27 cellular contexts compared by ENCODE assay signal in the genomic region with DNA sequence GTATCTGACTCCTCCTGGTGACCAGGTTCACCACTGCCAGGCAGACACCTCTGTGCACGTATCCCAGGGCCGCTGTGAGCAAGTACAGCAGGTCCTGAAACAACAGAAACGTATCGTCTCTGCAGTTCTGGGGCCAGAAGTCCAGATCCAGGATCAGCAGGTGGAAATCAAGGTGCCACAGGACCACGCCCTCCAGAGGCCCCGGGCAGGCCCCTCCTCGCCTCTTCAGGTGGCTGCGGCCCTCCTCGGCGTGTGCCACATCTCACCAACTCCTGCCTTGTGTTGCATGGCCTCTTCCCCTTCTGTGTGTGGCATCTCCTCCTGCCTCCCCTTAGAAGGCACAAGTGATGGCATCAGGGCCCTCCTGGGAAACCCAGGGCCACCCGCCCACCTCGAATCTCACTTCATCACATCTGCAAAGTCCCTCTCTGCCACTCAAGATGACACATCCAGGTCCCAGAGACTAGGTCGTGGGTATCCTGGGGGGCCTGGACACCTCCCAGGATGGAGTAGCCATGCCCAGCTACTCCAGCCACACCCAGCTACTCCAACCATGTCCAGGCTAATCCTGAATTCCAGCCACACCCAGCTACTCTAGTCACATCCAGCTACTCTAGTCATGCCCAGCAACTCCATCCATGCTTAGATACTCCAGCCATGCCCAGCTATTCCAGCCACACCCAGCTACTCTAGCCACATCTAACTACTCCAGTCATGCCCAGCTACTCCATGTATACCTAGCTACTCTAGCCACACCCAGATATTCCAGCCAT. TPM values are rescaled to one million over a fixed set of nuclear protein-coding genes. Genes with fewer than 3 reads are reported as not detected.
DNase-seq lines count a peak whose midpoint lies in the region; ATAC-seq, FAIRE-seq and TF ChIP-seq lines count a peak whose summit lies in the region.
"Had no signal": no experiment of that assay in that cellular context is flagged by ENCODE, and none has a peak within 500 bp of the region (broad histone marks: within the 10 kb centered on the region; RNA-seq: fewer than 3 reads in every experiment).

No MANE protein-coding gene starts in this region.

- peak overlapping the region; percentile 26 for H3K27ac Mint-ChIP-seq in stimulated activated naive CD8-positive, alpha-beta T cell treated with anti-CD3 and anti-CD28 coated beads, Interleukin-15, Interleukin-2, amounts not matched to agents 100 ng/mL and 50 ng/mL, for 24 hours
- H3K27ac Mint-ChIP-seq in stimulated activated naive CD8-positive, alpha-beta T cell treated with anti-CD3 and anti-CD28 coated beads, Interleukin-15, amount 100 ng/mL, for 72 hours, result no peak overlapping the region
- H3K27ac Mint-ChIP-seq: activated CD4-positive, alpha-beta T cell treated with anti-CD3 and anti-CD28 coated beads, Interleukin-2, amount 10 ng/mL, durations not matched to agents 24 days and 14 days had no signal

- H3K9me3 Mint-ChIP-seq in stimulated activated naive CD8-positive, alpha-beta T cell treated with anti-CD3 and anti-CD28 coated beads, Interleukin-15, Interleukin-2, amounts not matched to agents 100 ng/mL and 50 ng/mL, for 24 hours, result peaks cover 2% of the 10 kb centered on the region
- peaks cover 14 to 16% of the 10 kb centered on the region in 2 donors for H3K9me3 Mint-ChIP-seq in stimulated activated naive CD8-positive, alpha-beta T cell treated with anti-CD3 and anti-CD28 coated beads, Interleukin-15, amount 100 ng/mL, for 72 hours
- H3K9me3 Mint-ChIP-seq: nephron had no signal

- H2AFZ ChIP-seq in GM12878 (ENCODE audit: control insufficient read depth, low read depth, low read length) (no peak overlapping the region), osteoblast (ENCODE audit: low read length) (no peak overlapping the region)

- H3K27me3 Mint-ChIP-seq in stimulated activated naive CD8-positive, alpha-beta T cell treated with anti-CD3 and anti-CD28 coated beads, Interleukin-15, Interleukin-2, amounts not matched to agents 100 ng/mL and 50 ng/mL, for 24 hours, result no peaks in the 10 kb centered on the region
- no peaks in the 10 kb centered on the region for H3K27me3 Mint-ChIP-seq in stimulated activated naive CD8-positive, alpha-beta T cell treated with anti-CD3 and anti-CD28 coated beads, Interleukin-15, amount 100 ng/mL, for 72 hours
- H3K27me3 Mint-ChIP-seq: activated CD4-positive, alpha-beta T cell treated with anti-CD3 and anti-CD28 coated beads, Interleukin-2, amount 10 ng/mL, durations not matched to agents 24 days and 14 days; CD8-positive, alpha-beta memory T cell had no signal

- no peak for TF ChIP-seq POLR2A in GM12878 (IDR thresholded peaks at IDR 0.05; ENCODE audit: low read depth, low read length)
- no peak for TF ChIP-seq POLR2A in uterus (IDR thresholded peaks at IDR 0.05)

- H3K36me3 Mint-ChIP-seq in stimulated activated naive CD8-positive, alpha-beta T cell treated with anti-CD3 and anti-CD28 coated beads, Interleukin-15, Interleukin-2, amounts not matched to agents 100 ng/mL and 50 ng/mL, for 24 hours (ENCODE audit: low read depth), result peaks cover 49% of the 10 kb centered on the region

- H3K4me3 ChIP-seq in GM12878 (no peak overlapping the region), osteoblast (ENCODE audit: insufficient read depth, low read length) (no peak overlapping the region), uterus (no peak overlapping the region), coronary artery (no peak overlapping the region)
- H3K4me3 ChIP-seq: pancreas, tibial nerve had no signal

- no peaks in the 10 kb centered on the region for H3K4me1 Mint-ChIP-seq in stimulated activated naive CD8-positive, alpha-beta T cell treated with anti-CD3 and anti-CD28 coated beads, Interleukin-15, Interleukin-2, amounts not matched to agents 100 ng/mL and 50 ng/mL, for 24 hours (ENCODE audit: low read depth)
- H3K4me1 Mint-ChIP-seq in stimulated activated naive CD8-positive, alpha-beta T cell treated with anti-CD3 and anti-CD28 coated beads, Interleukin-15, amount 100 ng/mL, for 72 hours, result peaks cover 9% of the 10 kb centered on the region
- H3K4me1 Mint-ChIP-seq: CD8-positive, alpha-beta memory T cell had no signal

- H3K4me1 ChIP-seq in GM12878 (ENCODE audit: control insufficient read depth, insufficient read depth, low read length), result no peaks in the 10 kb centered on the region
- no peaks in the 10 kb centered on the region for H3K4me1 ChIP-seq in osteoblast (ENCODE audit: insufficient read depth, low read length)
- H3K4me1 ChIP-seq in uterus, result no peaks in the 10 kb centered on the region
- H3K4me1 ChIP-seq: pancreas had no signal

- FAIRE-seq in GM12878 (lab: Jason Lieb, UNC), result no peak
- FAIRE-seq: endothelial cell of umbilical vein, GM12891, pancreas had no signal

- peaks cover 2% of the 10 kb centered on the region; the same call in 2 of the 3 replicates for H3K9me3 ChIP-seq in GM12878 (replicated peaks; ENCODE audit: control insufficient read depth, insufficient read depth, low read length)
- H3K9me3 ChIP-seq in osteoblast (ENCODE audit: low read depth, low read length), result no peaks in the 10 kb centered on the region
- no peaks in the 10 kb centered on the region for H3K9me3 ChIP-seq in uterus
- H3K9me3 ChIP-seq: pancreas, tibial nerve had no signal

- WGBS in GM12878 (ENCODE audit: insufficient coverage, insufficient replicate concordance, low lambda C conversion rate, missing lambda C conversion rate), result 87% methylated on average over 13 of the region's 13 CpGs

- CTCF ChIA-PET in GM12878 (lab: Yijun Ruan, JAX), result interaction anchor here (1.6 kb wide), 1 partner anchor 48 kb away, joined by 4 read pairs; no protein-coding TSS in a partner anchor

- intact Hi-C loops in GM12878 (cut with micrococcal nuclease; ENCODE audit: unreplicated experiment) (no loop called here), uterus (cut with DNase I; ENCODE audit: low total_unique reads) (no loop called here)

- no peak overlapping the region for H3K9ac ChIP-seq in GM12878 (ENCODE audit: control insufficient read depth, insufficient read depth, low read length)

- H3K36me3 ChIP-seq in GM12878 (ENCODE audit: control insufficient read depth in 2 of 2, insufficient read depth in 2 of 2, low read length in 1 of 2) (peaks cover 0 to 6% of the 10 kb centered on the region in 2 experiments; a peak in 3 of 4 replicates), osteoblast (ENCODE audit: insufficient read depth, low read length) (no peaks in the 10 kb centered on the region), uterus (no peaks in the 10 kb centered on the region)
- H3K36me3 ChIP-seq: brain microvascular endothelial cell, pancreas had no signal

- no peak overlapping the region for H3K27ac ChIP-seq in GM12878 (ENCODE audit: control insufficient read depth, insufficient read depth)
- no peak overlapping the region for H3K27ac ChIP-seq in osteoblast (ENCODE audit: low read depth, low read length)
- peak overlapping the region; percentile 39 to 68 for H3K27ac ChIP-seq in uterus
- H3K27ac ChIP-seq in coronary artery, result no peak overlapping the region
- H3K27ac ChIP-seq: brain microvascular endothelial cell, pancreas, tibial nerve, WERI-Rb-1 had no signal

- RAD21 ChIA-PET in GM12878 (lab: Charles Lee; ENCODE audit: unreplicated experiment), result no interaction called here

- no peak overlapping the region for H3K4me3 Mint-ChIP-seq in stimulated activated naive CD8-positive, alpha-beta T cell treated with anti-CD3 and anti-CD28 coated beads, Interleukin-15, Interleukin-2, amounts not matched to agents 100 ng/mL and 50 ng/mL, for 24 hours
- H3K4me3 Mint-ChIP-seq in stimulated activated naive CD8-positive, alpha-beta T cell treated with anti-CD3 and anti-CD28 coated beads, Interleukin-15, amount 100 ng/mL, for 72 hours, result no peak overlapping the region
- H3K4me3 Mint-ChIP-seq: activated CD4-positive, alpha-beta T cell treated with anti-CD3 and anti-CD28 coated beads, Interleukin-2, amount 10 ng/mL, durations not matched to agents 24 days and 14 days; CD8-positive, alpha-beta memory T cell; immature natural killer cell; nephron had no signal

- H4K20me1 ChIP-seq in GM12878 (ENCODE audit: control insufficient read depth, insufficient read depth) (no peaks in the 10 kb centered on the region), osteoblast (ENCODE audit: insufficient read depth, low read length) (no peaks in the 10 kb centered on the region)

- no peak for TF ChIP-seq EP300 in GM12878 (IDR thresholded peaks at IDR 0.05; ENCODE audit: borderline replicate concordance in 1 of 2, control insufficient read depth in 1 of 2, low read depth in 2 of 2, low read length in 2 of 2)

- TF ChIP-seq CTCF in GM12878 (IDR thresholded peaks at IDR 0.05 in 2 of 3, conservative IDR thresholded peaks at IDR 0.05 in 1 of 3; ENCODE audit: control insufficient read depth in 2 of 3, extremely low read depth in 1 of 3, insufficient read depth in 1 of 3, low read depth in 3 of 3, low read length in 3 of 3) (no peak), osteoblast (IDR thresholded peaks at IDR 0.05; ENCODE audit: extremely low read depth, low read depth, low read length) (no peak), uterus (IDR thresholded peaks at IDR 0.05) (no peak), coronary artery (IDR thresholded peaks at IDR 0.05) (no peak)

- H3K79me2 ChIP-seq in GM12878 (ENCODE audit: control insufficient read depth, insufficient read depth, low read length), result no peaks in the 10 kb centered on the region
- H3K79me2 ChIP-seq in osteoblast (ENCODE audit: insufficient read depth, low read length), result no peaks in the 10 kb centered on the region

- TSS peak; percentile 51 for BruUV-seq in GM12878 (replicated peaks; lab: Mats Ljungman, UMichigan)

- no peak overlapping the region for H3K4me2 ChIP-seq in GM12878 (ENCODE audit: control insufficient read depth, insufficient read depth)
- H3K4me2 ChIP-seq in osteoblast (ENCODE audit: insufficient read depth, low read length), result no peak overlapping the region

- in situ Hi-C loops in GM12878 (cut with MboI), result no loop called here

- POLR2A ChIA-PET in GM12878 (lab: Charles Lee), result no interaction called here

- H3K27me3 ChIP-seq in GM12878 (replicated peaks in 1 of 2; ENCODE audit: control insufficient read depth in 2 of 2, insufficient read depth in 2 of 2, low read length in 1 of 2) (no peaks in the 10 kb centered on the region), osteoblast (ENCODE audit: insufficient read depth, low read length) (no peaks in the 10 kb centered on the region), uterus (no peaks in the 10 kb centered on the region)
- H3K27me3 ChIP-seq: brain microvascular endothelial cell, pancreas, tibial nerve had no signal

- ATAC-seq in stimulated activated naive CD8-positive, alpha-beta T cell treated with anti-CD3 and anti-CD28 coated beads, Interleukin-15, amount 100 ng/mL, for 72 hours, result no peak
- ATAC-seq in GM12878, result no peak
- no peak for ATAC-seq in GM21529 (IDR thresholded peaks at IDR 0.05; ENCODE audit: unreplicated experiment)
- ATAC-seq: left colon, pancreas had no signal

- DNase-seq in stimulated activated naive CD8-positive, alpha-beta T cell treated with anti-CD3 and anti-CD28 coated beads, Interleukin-15, amount 100 ng/mL, for 72 hours, result no peak
- DNase-seq in GM12878 (ENCODE audit: low read depth, low spot score), result no peak
- peak; percentile 35 for DNase-seq in osteoblast (ENCODE audit: insufficient read length, low spot score, missing footprints)
- DNase-seq in uterus, result no peak
- DNase-seq in foreskin melanocyte, result no peak
- no peak for DNase-seq in coronary artery (ENCODE audit: low spot score)
- DNase-seq: activated CD4-positive, alpha-beta T cell treated with anti-CD3 and anti-CD28 coated beads, Interleukin-2, amount 10 ng/mL, durations not matched to agents 24 days and 14 days; activated gamma-delta T cell treated with Interleukin-2 at 50 U/mL for 16 hours; activated T-cell treated with anti-CD3 and anti-CD28 coated beads, Interleukin-2, amount 50 U/mL, for 48 hours; brain microvascular endothelial cell; HCEC 1CT; immature natural killer cell; Kasumi-1; left colon; NCI-H146; NCI-H446; NCI-H748 treated with DMSO at 0.1 percent for 48 hours; T1000; WERI-Rb-1 had no signal

- SMC1A ChIA-PET in GM12878 (lab: Charles Lee; ENCODE audit: uncharacterized antibody, unreplicated experiment), result interaction anchor here (0.6 kb wide), 1 partner anchor 17 kb away, joined by 3 read pairs; no protein-coding TSS in a partner anchor

- TF ChIP-seq RAD21 in GM12878 (IDR thresholded peaks at IDR 0.05; ENCODE audit: insufficient read depth, low read depth, low read length), result no peak

RNA-seq across cellular contexts. Expression of a gene that starts 52.6 kb away (rescaled TPM):
- total RNA-seq in GM12878 (2013; cell fraction: nucleolus; rRNA removed), result 37.2 and 37.4 TPM in 2 replicates
- total RNA-seq in GM12878 (2014; rRNA removed) (28.3 and 30.0 TPM in 2 replicates), GM12878 (2014; rRNA removed; fragmentation: Illumina TruSeq; extraction: Trizol) (7.0 and 7.5 TPM in 2 replicates), GM12878 (2021) (35.6 and 38.3 TPM in 2 replicates), osteoblast (19.7 and 22.4 TPM in 2 replicates), uterus (10 to 100 TPM in 2 of 4 donors, 1 to 10 TPM in 2; 5.6 to 34.3 (median 13.3) TPM)
- 10.0 TPM for polyA plus RNA-seq in GM12878 (2011; ENCODE audit: low read depth)
- polyA plus RNA-seq in GM12878 (2011; rRNA removed) (5.0 and 10.6 TPM in 2 replicates), GM12878 (2014; fragmentation: Illumina TruSeq; extraction: Trizol) (7.2 and 10.1 TPM in 2 replicates), GM12878 (2014; fragmentation: Nextera tagmentation; extraction: Ambion mirVana) (1 to 10 TPM; 1.8 to 5.3 TPM), GM12878 (2014; rRNA removed) (21.0 and 28.7 TPM in 2 replicates), GM12878 (2016; fragmentation: Nextera tagmentation; extraction: Ambion mirVana) (1 to 10 TPM; 6.9 to 8.2 TPM)
- 18.5 and 20.1 TPM in 2 replicates for polyA plus RNA-seq in GM12878 (2011; cell fraction: cytosol; rRNA removed)
- polyA plus RNA-seq in GM12878 (2011; cell fraction: nucleus; rRNA removed), result 33.6 and 49.8 TPM in 2 replicates
- polyA plus RNA-seq in GM12878 (2012), result 13.9 and 20.0 TPM in 2 replicates
- polyA minus RNA-seq in GM12878 (2011; rRNA and poly(A)+ RNA removed), result 13.0 and 28.4 TPM in 2 replicates
- polyA minus RNA-seq in GM12878 (2011; cell fraction: cytosol; rRNA and poly(A)+ RNA removed), result 23.8 and 24.5 TPM in 2 replicates
- 10.9 and 18.8 TPM in 2 replicates for polyA minus RNA-seq in GM12878 (2011; cell fraction: nucleus; rRNA and poly(A)+ RNA removed)

RNA-seq across cellular contexts. Expression of a gene that starts 53.2 kb away (rescaled TPM):
- total RNA-seq in GM12878 (2013; cell fraction: nucleolus; rRNA removed), result 13.5 and 21.0 TPM in 2 replicates
- total RNA-seq in GM12878 (2014; rRNA removed) (22.2 and 22.3 TPM in 2 replicates), GM12878 (2014; rRNA removed; fragmentation: Illumina TruSeq; extraction: Trizol) (11.4 and 15.5 TPM in 2 replicates), GM12878 (2021) (31.8 and 41.2 TPM in 2 replicates), osteoblast (5.9 and 6.5 TPM in 2 replicates), uterus (10 to 100 TPM in 3 of 4 donors, 1 to 10 TPM in 1; 1.0 to 45.2 (median 28.7) TPM)
- polyA plus RNA-seq in GM12878 (2011; ENCODE audit: low read depth), result 4.8 TPM
- polyA plus RNA-seq in GM12878 (2011; rRNA removed) (11.9 and 16.3 TPM in 2 replicates), GM12878 (2014; fragmentation: Illumina TruSeq; extraction: Trizol) (4.1 and 11.6 TPM in 2 replicates), GM12878 (2014; fragmentation: Nextera tagmentation; extraction: Ambion mirVana) (1 to 10 TPM; 1.4 to 3.9 TPM), GM12878 (2014; rRNA removed) (29.1 and 30.9 TPM in 2 replicates), GM12878 (2016; fragmentation: Nextera tagmentation; extraction: Ambion mirVana) (10 to 100 TPM; 44.9 to 45.6 TPM)
- 21.8 and 29.6 TPM in 2 replicates for polyA plus RNA-seq in GM12878 (2011; cell fraction: cytosol; rRNA removed)
- polyA plus RNA-seq in GM12878 (2011; cell fraction: nucleus; rRNA removed), result 14.7 and 22.0 TPM in 2 replicates
- polyA plus RNA-seq in GM12878 (2012), result 16.4 and 19.8 TPM in 2 replicates
- polyA minus RNA-seq in GM12878 (2011; rRNA and poly(A)+ RNA removed), result 31.2 and 36.1 TPM in 2 replicates
- polyA minus RNA-seq in GM12878 (2011; cell fraction: cytosol; rRNA and poly(A)+ RNA removed), result 9.5 and 15.7 TPM in 2 replicates
- polyA minus RNA-seq in GM12878 (2011; cell fraction: nucleus; rRNA and poly(A)+ RNA removed), result 8.7 and 24.2 TPM in 2 replicates

Comparison
In these comparisons a context has a peak if more than half of its experiments do, and no peak if none do; other contexts are left out.
1. H3K27ac ChIP-seq: peak in uterus (2 of 2); none in GM12878 (single experiment), osteoblast (single experiment) and coronary artery (0 of 2).